In genomic region chr6:98828991-98829411, GRCh38 we compare ENCODE assay signal across 14 cellular contexts. TPM values are rescaled to one million over a fixed set of nuclear protein-coding genes. Genes with fewer than 3 reads are reported as not detected.
DNase-seq lines count a peak whose midpoint lies in the region; ATAC-seq and TF ChIP-seq lines count a peak whose summit lies in the region.
"Had no signal": no experiment of that assay in that cellular context is flagged by ENCODE, and none has a peak within 500 bp of the region (broad histone marks: within the 10 kb centered on the region; RNA-seq: fewer than 3 reads in every experiment).

No MANE protein-coding gene starts in this region.

- ATAC-seq in GM19455 (IDR thresholded peaks at IDR 0.05; ENCODE audit: unreplicated experiment), result no peak
- ATAC-seq: activated CD8-positive, alpha-beta memory T cell treated with anti-CD3 and anti-CD28 coated beads, Interleukin-2, amount 10 ng/mL, durations not matched to agents 7 days and 5 days; psoas muscle had no signal

- no peak overlapping the region for H3K27ac Mint-ChIP-seq in MCF 10A (ENCODE audit: low read depth, unreplicated experiment)
- no peak overlapping the region for H3K27ac Mint-ChIP-seq in activated T-cell treated with anti-CD3 and anti-CD28 coated beads, Interleukin-2, amount 50 U/mL, for 24 hours
- H3K27ac Mint-ChIP-seq: activated CD8-positive, alpha-beta memory T cell treated with anti-CD3 and anti-CD28 coated beads, Interleukin-2, amount 10 ng/mL, durations not matched to agents 7 days and 5 days; immature natural killer cell had no signal

- peaks cover 100% of the 10 kb centered on the region for H3K27me3 Mint-ChIP-seq in MCF 10A (ENCODE audit: insufficient read depth, unreplicated experiment)
- H3K27me3 Mint-ChIP-seq in activated T-cell treated with anti-CD3 and anti-CD28 coated beads, Interleukin-2, amount 50 U/mL, for 24 hours, result peaks cover 93% of the 10 kb centered on the region

- peak; percentile 55 to 64 for DNase-seq in T47D (ENCODE audit: low read depth in 1 of 2, low spot score in 1 of 2)
- DNase-seq in MCF 10A (ENCODE audit: unreplicated experiment), result no peak
- DNase-seq in NCI-H82 treated with DMSO at 0.1 percent for 48 hours (lab: John Stamatoyannopoulos, UW; ENCODE audit: unreplicated experiment), result peak; percentile 50
- DNase-seq in globus pallidus (ENCODE audit: low spot score), result peak; percentile 24
- DNase-seq in activated T-cell treated with anti-CD3 and anti-CD28 coated beads, Interleukin-2, amount 50 U/mL, for 24 hours, result no peak
- no peak for DNase-seq in superior temporal gyrus (ENCODE audit: extremely low spot score)
- no peak for DNase-seq in NCI-H1092 treated with DMSO at 0.1 percent for 48 hours (lab: John Stamatoyannopoulos, UW)
- DNase-seq: activated CD8-positive, alpha-beta memory T cell treated with anti-CD3 and anti-CD28 coated beads, Interleukin-2, amount 10 ng/mL, durations not matched to agents 7 days and 5 days; immature natural killer cell; Karpas-422; psoas muscle; trophoblast cell had no signal

- in situ Hi-C loops in T47D (cut with HindIII; ENCODE audit: low pct_unique_long_range_greater_than_20kb, low sequenced_read_pairs), result no loop called here

- H3K4me1 Mint-ChIP-seq in MCF 10A (ENCODE audit: insufficient read depth, unreplicated experiment), result peaks cover 10% of the 10 kb centered on the region
- peaks cover 55% of the 10 kb centered on the region for H3K4me1 Mint-ChIP-seq in activated T-cell treated with anti-CD3 and anti-CD28 coated beads, Interleukin-2, amount 50 U/mL, for 24 hours (ENCODE audit: low read depth)

- POLR2A ChIA-PET in MCF 10A (lab: Yijun Ruan, JAX), result no interaction called here

- H3K36me3 Mint-ChIP-seq in MCF 10A (ENCODE audit: insufficient read depth, unreplicated experiment), result no peaks in the 10 kb centered on the region
- H3K36me3 Mint-ChIP-seq in activated T-cell treated with anti-CD3 and anti-CD28 coated beads, Interleukin-2, amount 50 U/mL, for 24 hours (ENCODE audit: low read depth), result no peaks in the 10 kb centered on the region

- CTCF ChIA-PET in MCF 10A (lab: Yijun Ruan, JAX), result interaction anchor here (0.9 to 1.0 kb wide), 2 partner anchors 14 to 290 kb away, joined by 3 to 4 read pairs; no protein-coding TSS in a partner anchor

- no peaks in the 10 kb centered on the region for H3K9me3 Mint-ChIP-seq in MCF 10A (ENCODE audit: unreplicated experiment)
- H3K9me3 Mint-ChIP-seq in activated T-cell treated with anti-CD3 and anti-CD28 coated beads, Interleukin-2, amount 50 U/mL, for 24 hours, result no peaks in the 10 kb centered on the region

- intact Hi-C loops in MCF 10A (cut with micrococcal nuclease), result no loop called here

- no TSS peak for BruUV-seq in MCF 10A (replicated peaks; lab: Mats Ljungman, UMichigan)

- TF ChIP-seq CTCF in MCF 10A (IDR thresholded peaks at IDR 0.05; ENCODE audit: unreplicated experiment), result no peak

- H3K4me3 Mint-ChIP-seq in MCF 10A (ENCODE audit: unreplicated experiment), result no peak overlapping the region
- no peak overlapping the region for H3K4me3 Mint-ChIP-seq in activated T-cell treated with anti-CD3 and anti-CD28 coated beads, Interleukin-2, amount 50 U/mL, for 24 hours
- H3K4me3 Mint-ChIP-seq: activated CD8-positive, alpha-beta memory T cell treated with anti-CD3 and anti-CD28 coated beads, Interleukin-2, amount 10 ng/mL, durations not matched to agents 7 days and 5 days had no signal

RNA-seq across cellular contexts. Expression of gene POU3F2, which starts 5.4 kb away (rescaled TPM):
- total RNA-seq in MCF 10A (2022), result not detected in 2 replicates
- total RNA-seq: activated CD8-positive, alpha-beta memory T cell treated with anti-CD3 and anti-CD28 coated beads, Interleukin-2, amount 10 ng/mL, durations not matched to agents 7 days and 5 days; NCI-H460; psoas muscle had no signal

Comparison
In these comparisons a context has a peak if more than half of its experiments do, and no peak if none do; other contexts are left out.
1. DNase-seq: peak in T47D (2 of 2), NCI-H82 treated with DMSO at 0.1 percent for 48 hours (single experiment) and globus pallidus (single experiment); none in MCF 10A (single experiment), activated T-cell treated with anti-CD3 and anti-CD28 coated beads, Interleukin-2, amount 50 U/mL, for 24 hours (single experiment), superior temporal gyrus (single experiment) and NCI-H1092 treated with DMSO at 0.1 percent for 48 hours (single experiment).